Comparison of ENCODE assay signal across 13 cellular contexts in genomic region chr15:71598741-71599140, GRCh38.
"Had no signal": no experiment of that assay in that cellular context is flagged by ENCODE, and none has a peak within 500 bp of the region (broad histone marks: within the 10 kb centered on the region; RNA-seq: fewer than 3 reads in every experiment).

No MANE protein-coding gene starts in this region.

- H3K27ac ChIP-seq: colonic mucosa, neutrophil had no signal

- H3K27me3 ChIP-seq: colonic mucosa, left lung had no signal

- H3K9me3 ChIP-seq: colonic mucosa, neutrophil had no signal

- H3K4me1 ChIP-seq: colonic mucosa, left lung had no signal

- H3K4me3 ChIP-seq: colonic mucosa, left lung had no signal

- H3K36me3 ChIP-seq: colonic mucosa, left lung, neutrophil had no signal

- DNase-seq: colonic mucosa; effector CD4-positive, alpha-beta T cell; endodermal cell; erythroblast; foreskin melanocyte; immature natural killer cell; left lung; mesendoderm; naive B cell; small intestine; stimulated activated CD4-positive, alpha-beta T cell treated with anti-CD3 and anti-CD28 coated beads, Interleukin-12 subunit alpha, Interleukin-12 subunit beta, amount 100 ng/mL, for 4 hours; stimulated activated naive CD4-positive, alpha-beta T cell had no signal
